17 cellular contexts compared by ENCODE assay signal in the genomic region with DNA sequence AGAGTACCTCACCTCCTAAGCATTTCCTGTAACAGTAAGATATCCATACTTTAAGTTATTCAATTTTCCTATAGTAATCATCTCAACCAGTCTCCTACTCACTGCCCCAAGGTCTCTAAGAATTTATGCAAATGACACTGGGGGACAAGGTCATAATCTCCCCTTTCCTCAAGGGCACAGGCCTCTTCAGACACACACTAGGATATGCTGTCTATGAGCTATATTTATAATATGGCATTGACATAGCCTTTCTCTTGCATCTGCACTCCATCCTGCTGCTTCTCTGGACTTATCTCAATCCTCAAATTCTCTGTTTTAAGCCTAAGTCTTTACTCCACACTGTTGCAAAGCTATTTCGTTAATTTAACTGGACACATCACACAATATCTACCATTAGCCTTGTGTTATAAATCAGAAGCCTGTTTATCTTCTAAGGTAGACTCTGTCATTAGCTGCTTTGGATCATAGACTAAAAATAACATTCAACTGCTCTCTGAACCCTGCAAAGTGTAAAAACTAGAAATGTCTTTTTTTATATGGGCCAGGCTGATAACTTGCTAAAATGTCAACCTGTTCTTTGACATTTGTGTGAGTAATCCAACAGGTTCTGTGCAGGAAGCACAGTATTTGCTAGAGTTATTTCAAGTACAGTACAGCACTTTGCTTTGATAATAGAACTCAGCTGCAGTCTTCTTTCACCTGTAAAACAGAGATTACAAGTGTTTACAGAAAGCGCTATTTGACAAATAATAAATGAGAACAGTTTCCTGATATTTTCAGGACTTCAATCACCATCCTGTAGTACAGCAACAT. TPM values are rescaled to one million over a fixed set of nuclear protein-coding genes. Genes with fewer than 3 reads are reported as not detected.
DNase-seq lines count a peak whose midpoint lies in the region; ATAC-seq and TF ChIP-seq lines count a peak whose summit lies in the region.
"Had no signal": no experiment of that assay in that cellular context is flagged by ENCODE, and none has a peak within 500 bp of the region (broad histone marks: within the 10 kb centered on the region; RNA-seq: fewer than 3 reads in every experiment).

No MANE protein-coding gene starts in this region.

- ATAC-seq in Right ventricle myocardium superior (ENCODE audit: poor library complexity) = peak; percentile 68
- ATAC-seq in right cardiac atrium = no peak
- ATAC-seq in GM21381 (IDR thresholded peaks at IDR 0.05; ENCODE audit: unreplicated experiment) = no peak
- no peak for ATAC-seq in HG03457 (IDR thresholded peaks at IDR 0.05; ENCODE audit: unreplicated experiment)
- ATAC-seq: activated T-cell treated with anti-CD3 and anti-CD28 coated beads, Interleukin-2, amount 50 U/mL, for 72 hours had no signal

- TF ChIP-seq POLR2A in stomach (IDR thresholded peaks at IDR 0.05) = no peak

- H2AFZ ChIP-seq in Karpas-422 (ENCODE audit: low read length) = no peak overlapping the region
- peak overlapping the region; percentile 71; the same call in 1 of the 2 replicates for H2AFZ ChIP-seq in OCI-LY7 (ENCODE audit: low read length)

- no peaks in the 10 kb centered on the region for H3K9me2 ChIP-seq in Karpas-422 (replicated peaks; ENCODE audit: insufficient read depth, low read length)
- H3K9me2 ChIP-seq in OCI-LY7 (ENCODE audit: insufficient read depth, low read length) = no peaks in the 10 kb centered on the region

- no peaks in the 10 kb centered on the region for H3K79me2 ChIP-seq in Karpas-422 (ENCODE audit: low read length)
- H3K79me2 ChIP-seq in OCI-LY7 (ENCODE audit: insufficient read depth, low read depth, low read length) = peaks cover under 1% of the 10 kb centered on the region; the same call in 1 of the 2 replicates

- no peaks in the 10 kb centered on the region for H3K27me3 ChIP-seq in right cardiac atrium (ENCODE audit: control insufficient read depth, insufficient read depth)
- no peaks in the 10 kb centered on the region for H3K27me3 ChIP-seq in Karpas-422 (ENCODE audit: low read length)
- H3K27me3 ChIP-seq in stomach = no peaks in the 10 kb centered on the region
- H3K27me3 ChIP-seq: tibial nerve had no signal

- intact Hi-C loops in Right ventricle myocardium superior (cut with DNase I) (no loop called here), right cardiac atrium (cut with DNase I) (no loop called here), OCI-LY7 (cut with micrococcal nuclease; ENCODE audit: unreplicated experiment) (loop anchor here (10.0 kb wide), 2 partner anchors 206 to 1854 kb away; partner anchors contain the start of gene GOLIM4), stomach (cut with DNase I; ENCODE audit: low total_unique reads) (no loop called here)

- H3K27ac ChIP-seq in right cardiac atrium (ENCODE audit: low read length) (no peak overlapping the region), Karpas-422 (ENCODE audit: low read length) (peak overlapping the region; percentile 35), OCI-LY7 (ENCODE audit: low read depth, low read length, poor library complexity, severe bottlenecking) (peak overlapping the region; percentile 80), stomach (peak overlapping the region in 4 of 5 donors; percentile 43 to 59 (median 48))
- H3K27ac ChIP-seq: tibial nerve had no signal

- H3K9ac ChIP-seq in Karpas-422 (ENCODE audit: low read length) = peak overlapping the region; percentile 10; the same call in 1 of the 2 replicates

- CTCF ChIA-PET in OCI-LY7 (lab: Charles Lee; ENCODE audit: unreplicated experiment) = interaction anchor here (1.5 to 2.0 kb wide), 3 partner anchors 15 to 18 kb away, joined by 3 to 9 read pairs (median 5); partner anchors contain the start of gene SEC62

- BruUV-seq in OCI-LY7 (replicated peaks; lab: Mats Ljungman, UMichigan) = no TSS peak

- POLR2A ChIA-PET in OCI-LY7 (lab: Charles Lee) = interaction anchor here (0.5 to 24.3 kb wide), 16 partner anchors 10 to 178 kb away, joined by 3 to 559 read pairs (median 5); partner anchors contain the start of gene SEC62

- TF ChIP-seq EP300 in stomach (IDR thresholded peaks at IDR 0.05) = no peak

- H3K4me1 ChIP-seq in right cardiac atrium (ENCODE audit: control insufficient read depth, insufficient read depth, low read length) = no peaks in the 10 kb centered on the region
- H3K4me1 ChIP-seq in Karpas-422 (ENCODE audit: low read length) = peaks cover 60% of the 10 kb centered on the region
- peaks cover 79% of the 10 kb centered on the region for H3K4me1 ChIP-seq in OCI-LY7 (ENCODE audit: insufficient read depth, low read length, poor library complexity, severe bottlenecking)
- H3K4me1 ChIP-seq in stomach = peaks cover 9 to 37% (median 15%) of the 10 kb centered on the region in 4 donors
- H3K4me1 ChIP-seq: tibial nerve had no signal

- H3K4me2 ChIP-seq in Karpas-422 (ENCODE audit: low read depth, low read length, poor library complexity, severe bottlenecking) (peak overlapping the region; percentile 2), OCI-LY7 (ENCODE audit: low read length) (peak overlapping the region; percentile 61)

- H3K4me3 ChIP-seq in right cardiac atrium (ENCODE audit: low read length) (no peak overlapping the region), Karpas-422 (ENCODE audit: low read length) (no peak overlapping the region), OCI-LY7 (ENCODE audit: low read depth, low read length, poor library complexity, severe bottlenecking) (peak overlapping the region; percentile 18), stomach (no peak overlapping the region)
- H3K4me3 ChIP-seq: tibial nerve had no signal

- DNase-seq in Right ventricle myocardium superior (no peak), right cardiac atrium (no peak), Karpas-422 (no peak), OCI-LY7 (ENCODE audit: low spot score) (peak; percentile 61), stomach (no peak), ecto neural progenitor cell (ENCODE audit: low spot score) (no peak)
- DNase-seq: activated T-cell treated with anti-CD3 and anti-CD28 coated beads, Interleukin-2, amount 50 U/mL, for 72 hours; Calu3; foreskin fibroblast; H7; mesenchymal stem cell; NCI-H1092 treated with DMSO at 0.1 percent for 48 hours; retina had no signal

- H3K9me3 ChIP-seq in right cardiac atrium (ENCODE audit: control insufficient read depth, low read length) = no peaks in the 10 kb centered on the region
- H3K9me3 ChIP-seq in Karpas-422 (ENCODE audit: low read length) = no peaks in the 10 kb centered on the region
- H3K9me3 ChIP-seq in OCI-LY7 (ENCODE audit: low read length) = no peaks in the 10 kb centered on the region
- no peaks in the 10 kb centered on the region for H3K9me3 ChIP-seq in stomach
- H3K9me3 ChIP-seq: tibial nerve had no signal

- 63% methylated on average over 2 of the region's 2 CpGs for WGBS in right cardiac atrium
- WGBS in stomach, 5 donors = 25 to 50% (median 37%) methylated on average over 2 of the region's 2 CpGs

- no peak for TF ChIP-seq CTCF in OCI-LY7 (conservative IDR thresholded peaks at IDR 0.05; ENCODE audit: low read length)
- no peak for TF ChIP-seq CTCF in stomach (IDR thresholded peaks at IDR 0.05)

- H3K36me3 ChIP-seq in Karpas-422 (ENCODE audit: insufficient read depth, low read length) = no peaks in the 10 kb centered on the region
- peaks cover 11% of the 10 kb centered on the region; the same call in 1 of the 2 replicates for H3K36me3 ChIP-seq in OCI-LY7 (ENCODE audit: insufficient read depth, low read length)
- no peaks in the 10 kb centered on the region for H3K36me3 ChIP-seq in stomach
- H3K36me3 ChIP-seq: tibial nerve had no signal

- no peaks in the 10 kb centered on the region for H4K20me1 ChIP-seq in Karpas-422 (ENCODE audit: insufficient read depth, low read depth, low read length)
- H4K20me1 ChIP-seq in OCI-LY7 (ENCODE audit: insufficient read depth, low read length) = no peaks in the 10 kb centered on the region

RNA-seq across cellular contexts. Expression of gene SEC62, which starts 17.8 kb away (rescaled TPM):
- total RNA-seq in Right ventricle myocardium superior (85.4 TPM), right cardiac atrium (10 to 100 TPM; 90.0 to 99.7 (median 97.2) TPM), OCI-LY7 (2022) (163 and 176 TPM in 2 replicates), stomach (10 to 100 TPM; 12.1 to 79.9 (median 45.5) TPM)
- polyA plus RNA-seq in right cardiac atrium (45.0 TPM), stomach (100 to 1,000 TPM in 1 of 3 donors, 10 to 100 TPM in 2; 38.1 to 239 (median 80.2) TPM)
- total RNA-seq in Karpas-422 (2014; rRNA removed; shearing (Covaris generic); ENCODE audit: low replicate concordance) = 36.9 and 39.4 TPM in 2 replicates
- total RNA-seq in OCI-LY7 (2014; rRNA removed; shearing (Covaris generic)) = 64.5 and 77.4 TPM in 2 replicates

RNA-seq across cellular contexts. Expression of gene SAMD7, which starts 37.4 kb away (rescaled TPM):
- total RNA-seq in Right ventricle myocardium superior (not detected), right cardiac atrium (not detected), OCI-LY7 (2022) (0.93 and 0.96 TPM in 2 replicates), stomach (not detected)
- polyA plus RNA-seq in right cardiac atrium (not detected), stomach (not detected)
- not detected in 2 replicates for total RNA-seq in Karpas-422 (2014; rRNA removed; shearing (Covaris generic); ENCODE audit: low replicate concordance)
- total RNA-seq in OCI-LY7 (2014; rRNA removed; shearing (Covaris generic)) = 0.23 and 1.1 TPM in 2 replicates
- total RNA-seq: activated T-cell treated with anti-CD3 and anti-CD28 coated beads, Interleukin-2, amount 50 U/mL, for 72 hours; Calu3; H7; tibial nerve had no signal
- polyA plus RNA-seq: neural cell had no signal
